ENCODE assay signal across 1 cellular context in the genomic region with DNA sequence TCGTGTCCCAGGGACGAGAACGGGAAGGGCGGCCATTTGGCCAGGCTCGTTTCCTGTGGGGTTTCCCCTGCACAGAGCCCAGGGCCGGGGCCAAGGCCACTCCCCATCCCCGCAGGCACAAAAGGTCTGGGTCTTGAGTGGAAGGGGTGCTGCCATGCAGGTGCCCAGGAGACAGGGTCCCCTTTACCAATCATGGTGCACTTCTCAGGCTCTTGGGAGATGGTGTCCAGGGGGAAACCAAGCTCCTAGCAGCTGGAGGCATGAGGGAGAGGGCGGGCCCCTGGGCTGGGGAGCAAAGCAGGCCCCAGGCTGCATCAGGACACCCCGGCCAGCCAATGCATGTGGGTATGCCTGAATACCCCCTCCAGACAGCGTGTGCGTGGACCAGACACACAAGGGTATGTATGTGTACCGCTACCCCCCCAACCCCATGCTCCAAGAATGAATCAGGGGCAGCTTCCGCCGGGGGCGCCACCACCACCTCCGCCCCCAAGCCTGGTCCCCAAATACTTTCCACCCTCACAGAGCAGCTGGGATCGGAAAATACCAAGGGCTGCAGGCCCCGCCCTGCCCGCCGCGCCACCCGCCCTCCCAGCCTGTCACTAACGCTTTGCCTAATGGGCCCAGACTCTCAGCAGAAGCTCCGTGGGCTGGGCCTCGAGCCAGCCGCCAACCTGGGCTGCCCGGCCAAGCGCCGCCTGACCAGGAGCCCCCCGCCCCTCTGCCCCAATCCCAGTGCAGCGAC.
TF ChIP-seq lines count a peak whose summit lies in the region.

No MANE protein-coding gene starts in this region.

TF ChIP-seq in K562, 482 proteins besides CTCF, POLR2A, EP300 and RAD21 (continued from another document and continues in another):
- TF ChIP-seq, protein P1, sequence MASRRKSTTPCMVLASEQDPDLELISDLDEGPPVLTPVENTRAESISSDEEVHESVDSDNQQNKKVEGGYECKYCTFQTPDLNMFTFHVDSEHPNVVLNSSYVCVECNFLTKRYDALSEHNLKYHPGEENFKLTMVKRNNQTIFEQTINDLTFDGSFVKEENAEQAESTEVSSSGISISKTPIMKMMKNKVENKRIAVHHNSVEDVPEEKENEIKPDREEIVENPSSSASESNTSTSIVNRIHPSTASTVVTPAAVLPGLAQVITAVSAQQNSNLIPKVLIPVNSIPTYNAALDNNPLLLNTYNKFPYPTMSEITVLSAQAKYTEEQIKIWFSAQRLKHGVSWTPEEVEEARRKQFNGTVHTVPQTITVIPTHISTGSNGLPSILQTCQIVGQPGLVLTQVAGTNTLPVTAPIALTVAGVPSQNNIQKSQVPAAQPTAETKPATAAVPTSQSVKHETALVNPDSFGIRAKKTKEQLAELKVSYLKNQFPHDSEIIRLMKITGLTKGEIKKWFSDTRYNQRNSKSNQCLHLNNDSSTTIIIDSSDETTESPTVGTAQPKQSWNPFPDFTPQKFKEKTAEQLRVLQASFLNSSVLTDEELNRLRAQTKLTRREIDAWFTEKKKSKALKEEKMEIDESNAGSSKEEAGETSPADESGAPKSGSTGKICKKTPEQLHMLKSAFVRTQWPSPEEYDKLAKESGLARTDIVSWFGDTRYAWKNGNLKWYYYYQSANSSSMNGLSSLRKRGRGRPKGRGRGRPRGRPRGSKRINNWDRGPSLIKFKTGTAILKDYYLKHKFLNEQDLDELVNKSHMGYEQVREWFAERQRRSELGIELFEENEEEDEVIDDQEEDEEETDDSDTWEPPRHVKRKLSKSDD (conservative IDR thresholded peaks at IDR 0.05; ENCODE audit: low read length): no peak
- TF ChIP-seq CREM (IDR thresholded peaks at IDR 0.05; ENCODE audit: low read depth) (peak; percentile 2; the same call in 1 of the 2 replicates), KHSRP (IDR thresholded peaks at IDR 0.05) (no peak), SETDB1 (IDR thresholded peaks at IDR 0.05; ENCODE audit: low read length) (no peak), MCM5 (IDR thresholded peaks at IDR 0.05; ENCODE audit: low read depth) (no peak), SMAD4 (CRISPR knock-in tag; conservative IDR thresholded peaks at IDR 0.05) (peak; percentile 32; the same call in 1 of the 2 replicates), SP1 (CRISPR knock-in tag; IDR thresholded peaks at IDR 0.05) (peak; percentile 21; the same call in 1 of the 2 replicates), CREB1 (IDR thresholded peaks at IDR 0.05) (0 out of 2 replicates have a peak, but pooled peaks have one; percentile 6), CREB1 (CRISPR knock-in tag; IDR thresholded peaks at IDR 0.05) (no peak), CAMTA2 (CRISPR knock-in tag; conservative IDR thresholded peaks at IDR 0.05) (no peak), TARDBP (IDR thresholded peaks at IDR 0.05) (no peak), NELFE (IDR thresholded peaks at IDR 0.05; ENCODE audit: insufficient read depth, insufficient read length) (no peak), RB1 (IDR thresholded peaks at IDR 0.05; ENCODE audit: low read depth) (0 out of 2 replicates have a peak, but pooled peaks have one; percentile 7), DIDO1 (tag; IDR thresholded peaks at IDR 0.05; ENCODE audit: low read depth) (no peak), MTA2 (IDR thresholded peaks at IDR 0.05; ENCODE audit: low read depth) (0 out of 2 replicates have a peak, but pooled peaks have one; percentile 6), POLR3A (IDR thresholded peaks at IDR 0.05; ENCODE audit: borderline replicate concordance, extremely low read depth, insufficient read depth, insufficient read length) (no peak), ZNF121 (CRISPR knock-in tag; conservative IDR thresholded peaks at IDR 0.05) (no peak), CBX3 (IDR thresholded peaks at IDR 0.05; ENCODE audit: borderline replicate concordance in 1 of 2, low read length in 2 of 2) (no peak; a peak in 1 of 3 replicates), SIRT6 (IDR thresholded peaks at IDR 0.05; ENCODE audit: low read depth, low read length) (no peak), SRSF9 (IDR thresholded peaks at IDR 0.05; ENCODE audit: borderline replicate concordance, low read depth, low read length) (no peak), ELF1 (tag; IDR thresholded peaks at IDR 0.05) (peak; percentile 83; the same call in 1 of the 2 replicates), YY1 (IDR thresholded peaks at IDR 0.05; ENCODE audit: borderline replicate concordance in 1 of 3, control insufficient read depth in 1 of 3, extremely low read depth in 1 of 3, insufficient read depth in 3 of 3, insufficient read length in 1 of 3, insufficient replicate concordance in 2 of 3, low read depth in 1 of 3, low read length in 2 of 3) (peak; percentile 65 to 94 (median 90)), ZNF644 (tag; IDR thresholded peaks at IDR 0.05; ENCODE audit: low read depth) (no peak), HCFC1 (IDR thresholded peaks at IDR 0.05; ENCODE audit: low read depth, low read length) (peak; percentile 48; the same call in 1 of the 2 replicates), TSC22D4 (tag; IDR thresholded peaks at IDR 0.05) (no peak), ZC3H8 (IDR thresholded peaks at IDR 0.05) (no peak), ZBTB8A (IDR thresholded peaks at IDR 0.05; ENCODE audit: partially characterized antibody) (no peak), ZBTB7A (IDR thresholded peaks at IDR 0.05; ENCODE audit: borderline replicate concordance, control insufficient read depth, low read depth, low read length) (peak; percentile 85; the same call in 1 of the 2 replicates), MYNN (IDR thresholded peaks at IDR 0.05) (peak; percentile 0; the same call in 1 of the 2 replicates), MYNN (CRISPR knock-in tag; IDR thresholded peaks at IDR 0.05) (no peak), ZNF77 (CRISPR knock-in tag; IDR thresholded peaks at IDR 0.05) (no peak)
- TF ChIP-seq, protein P2, sequence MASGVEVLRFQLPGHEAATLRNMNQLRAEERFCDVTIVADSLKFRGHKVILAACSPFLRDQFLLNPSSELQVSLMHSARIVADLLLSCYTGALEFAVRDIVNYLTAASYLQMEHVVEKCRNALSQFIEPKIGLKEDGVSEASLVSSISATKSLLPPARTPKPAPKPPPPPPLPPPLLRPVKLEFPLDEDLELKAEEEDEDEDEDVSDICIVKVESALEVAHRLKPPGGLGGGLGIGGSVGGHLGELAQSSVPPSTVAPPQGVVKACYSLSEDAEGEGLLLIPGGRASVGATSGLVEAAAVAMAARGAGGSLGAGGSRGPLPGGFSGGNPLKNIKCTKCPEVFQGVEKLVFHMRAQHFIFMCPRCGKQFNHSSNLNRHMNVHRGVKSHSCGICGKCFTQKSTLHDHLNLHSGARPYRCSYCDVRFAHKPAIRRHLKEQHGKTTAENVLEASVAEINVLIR (CRISPR knock-in tag; IDR thresholded peaks at IDR 0.05): no peak
- TF ChIP-seq, protein P3, sequence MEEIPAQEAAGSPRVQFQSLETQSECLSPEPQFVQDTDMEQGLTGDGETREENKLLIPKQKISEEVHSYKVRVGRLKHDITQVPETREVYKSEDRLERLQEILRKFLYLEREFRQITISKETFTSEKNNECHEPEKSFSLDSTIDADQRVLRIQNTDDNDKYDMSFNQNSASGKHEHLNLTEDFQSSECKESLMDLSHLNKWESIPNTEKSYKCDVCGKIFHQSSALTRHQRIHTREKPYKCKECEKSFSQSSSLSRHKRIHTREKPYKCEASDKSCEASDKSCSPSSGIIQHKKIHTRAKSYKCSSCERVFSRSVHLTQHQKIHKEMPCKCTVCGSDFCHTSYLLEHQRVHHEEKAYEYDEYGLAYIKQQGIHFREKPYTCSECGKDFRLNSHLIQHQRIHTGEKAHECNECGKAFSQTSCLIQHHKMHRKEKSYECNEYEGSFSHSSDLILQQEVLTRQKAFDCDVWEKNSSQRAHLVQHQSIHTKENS (CRISPR knock-in tag; IDR thresholded peaks at IDR 0.05): no peak
- TF ChIP-seq, protein P4, sequence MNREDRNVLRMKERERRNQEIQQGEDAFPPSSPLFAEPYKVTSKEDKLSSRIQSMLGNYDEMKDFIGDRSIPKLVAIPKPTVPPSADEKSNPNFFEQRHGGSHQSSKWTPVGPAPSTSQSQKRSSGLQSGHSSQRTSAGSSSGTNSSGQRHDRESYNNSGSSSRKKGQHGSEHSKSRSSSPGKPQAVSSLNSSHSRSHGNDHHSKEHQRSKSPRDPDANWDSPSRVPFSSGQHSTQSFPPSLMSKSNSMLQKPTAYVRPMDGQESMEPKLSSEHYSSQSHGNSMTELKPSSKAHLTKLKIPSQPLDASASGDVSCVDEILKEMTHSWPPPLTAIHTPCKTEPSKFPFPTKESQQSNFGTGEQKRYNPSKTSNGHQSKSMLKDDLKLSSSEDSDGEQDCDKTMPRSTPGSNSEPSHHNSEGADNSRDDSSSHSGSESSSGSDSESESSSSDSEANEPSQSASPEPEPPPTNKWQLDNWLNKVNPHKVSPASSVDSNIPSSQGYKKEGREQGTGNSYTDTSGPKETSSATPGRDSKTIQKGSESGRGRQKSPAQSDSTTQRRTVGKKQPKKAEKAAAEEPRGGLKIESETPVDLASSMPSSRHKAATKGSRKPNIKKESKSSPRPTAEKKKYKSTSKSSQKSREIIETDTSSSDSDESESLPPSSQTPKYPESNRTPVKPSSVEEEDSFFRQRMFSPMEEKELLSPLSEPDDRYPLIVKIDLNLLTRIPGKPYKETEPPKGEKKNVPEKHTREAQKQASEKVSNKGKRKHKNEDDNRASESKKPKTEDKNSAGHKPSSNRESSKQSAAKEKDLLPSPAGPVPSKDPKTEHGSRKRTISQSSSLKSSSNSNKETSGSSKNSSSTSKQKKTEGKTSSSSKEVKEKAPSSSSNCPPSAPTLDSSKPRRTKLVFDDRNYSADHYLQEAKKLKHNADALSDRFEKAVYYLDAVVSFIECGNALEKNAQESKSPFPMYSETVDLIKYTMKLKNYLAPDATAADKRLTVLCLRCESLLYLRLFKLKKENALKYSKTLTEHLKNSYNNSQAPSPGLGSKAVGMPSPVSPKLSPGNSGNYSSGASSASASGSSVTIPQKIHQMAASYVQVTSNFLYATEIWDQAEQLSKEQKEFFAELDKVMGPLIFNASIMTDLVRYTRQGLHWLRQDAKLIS (CRISPR knock-in tag; IDR thresholded peaks at IDR 0.05): 0 out of 2 replicates have a peak, but pooled peaks have one; percentile 23
- TF ChIP-seq, protein P5, sequence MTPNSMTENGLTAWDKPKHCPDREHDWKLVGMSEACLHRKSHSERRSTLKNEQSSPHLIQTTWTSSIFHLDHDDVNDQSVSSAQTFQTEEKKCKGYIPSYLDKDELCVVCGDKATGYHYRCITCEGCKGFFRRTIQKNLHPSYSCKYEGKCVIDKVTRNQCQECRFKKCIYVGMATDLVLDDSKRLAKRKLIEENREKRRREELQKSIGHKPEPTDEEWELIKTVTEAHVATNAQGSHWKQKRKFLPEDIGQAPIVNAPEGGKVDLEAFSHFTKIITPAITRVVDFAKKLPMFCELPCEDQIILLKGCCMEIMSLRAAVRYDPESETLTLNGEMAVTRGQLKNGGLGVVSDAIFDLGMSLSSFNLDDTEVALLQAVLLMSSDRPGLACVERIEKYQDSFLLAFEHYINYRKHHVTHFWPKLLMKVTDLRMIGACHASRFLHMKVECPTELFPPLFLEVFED (CRISPR knock-in tag; conservative IDR thresholded peaks at IDR 0.05): no peak
- TF ChIP-seq, protein P6, sequence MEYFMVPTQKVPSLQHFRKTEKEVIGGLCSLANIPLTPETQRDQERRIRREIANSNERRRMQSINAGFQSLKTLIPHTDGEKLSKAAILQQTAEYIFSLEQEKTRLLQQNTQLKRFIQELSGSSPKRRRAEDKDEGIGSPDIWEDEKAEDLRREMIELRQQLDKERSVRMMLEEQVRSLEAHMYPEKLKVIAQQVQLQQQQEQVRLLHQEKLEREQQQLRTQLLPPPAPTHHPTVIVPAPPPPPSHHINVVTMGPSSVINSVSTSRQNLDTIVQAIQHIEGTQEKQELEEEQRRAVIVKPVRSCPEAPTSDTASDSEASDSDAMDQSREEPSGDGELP (CRISPR knock-in tag; IDR thresholded peaks at IDR 0.05; ENCODE audit: borderline replicate concordance): peak; percentile 86
- TF ChIP-seq, protein P7, sequence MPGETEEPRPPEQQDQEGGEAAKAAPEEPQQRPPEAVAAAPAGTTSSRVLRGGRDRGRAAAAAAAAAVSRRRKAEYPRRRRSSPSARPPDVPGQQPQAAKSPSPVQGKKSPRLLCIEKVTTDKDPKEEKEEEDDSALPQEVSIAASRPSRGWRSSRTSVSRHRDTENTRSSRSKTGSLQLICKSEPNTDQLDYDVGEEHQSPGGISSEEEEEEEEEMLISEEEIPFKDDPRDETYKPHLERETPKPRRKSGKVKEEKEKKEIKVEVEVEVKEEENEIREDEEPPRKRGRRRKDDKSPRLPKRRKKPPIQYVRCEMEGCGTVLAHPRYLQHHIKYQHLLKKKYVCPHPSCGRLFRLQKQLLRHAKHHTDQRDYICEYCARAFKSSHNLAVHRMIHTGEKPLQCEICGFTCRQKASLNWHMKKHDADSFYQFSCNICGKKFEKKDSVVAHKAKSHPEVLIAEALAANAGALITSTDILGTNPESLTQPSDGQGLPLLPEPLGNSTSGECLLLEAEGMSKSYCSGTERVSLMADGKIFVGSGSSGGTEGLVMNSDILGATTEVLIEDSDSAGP (CRISPR knock-in tag; IDR thresholded peaks at IDR 0.05): no peak
- TF ChIP-seq, protein P8, sequence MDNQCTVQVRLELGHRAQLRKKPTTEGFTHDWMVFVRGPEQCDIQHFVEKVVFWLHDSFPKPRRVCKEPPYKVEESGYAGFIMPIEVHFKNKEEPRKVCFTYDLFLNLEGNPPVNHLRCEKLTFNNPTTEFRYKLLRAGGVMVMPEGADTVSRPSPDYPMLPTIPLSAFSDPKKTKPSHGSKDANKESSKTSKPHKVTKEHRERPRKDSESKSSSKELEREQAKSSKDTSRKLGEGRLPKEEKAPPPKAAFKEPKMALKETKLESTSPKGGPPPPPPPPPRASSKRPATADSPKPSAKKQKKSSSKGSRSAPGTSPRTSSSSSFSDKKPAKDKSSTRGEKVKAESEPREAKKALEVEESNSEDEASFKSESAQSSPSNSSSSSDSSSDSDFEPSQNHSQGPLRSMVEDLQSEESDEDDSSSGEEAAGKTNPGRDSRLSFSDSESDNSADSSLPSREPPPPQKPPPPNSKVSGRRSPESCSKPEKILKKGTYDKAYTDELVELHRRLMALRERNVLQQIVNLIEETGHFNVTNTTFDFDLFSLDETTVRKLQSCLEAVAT (IDR thresholded peaks at IDR 0.05): no peak
- TF ChIP-seq, protein P9, sequence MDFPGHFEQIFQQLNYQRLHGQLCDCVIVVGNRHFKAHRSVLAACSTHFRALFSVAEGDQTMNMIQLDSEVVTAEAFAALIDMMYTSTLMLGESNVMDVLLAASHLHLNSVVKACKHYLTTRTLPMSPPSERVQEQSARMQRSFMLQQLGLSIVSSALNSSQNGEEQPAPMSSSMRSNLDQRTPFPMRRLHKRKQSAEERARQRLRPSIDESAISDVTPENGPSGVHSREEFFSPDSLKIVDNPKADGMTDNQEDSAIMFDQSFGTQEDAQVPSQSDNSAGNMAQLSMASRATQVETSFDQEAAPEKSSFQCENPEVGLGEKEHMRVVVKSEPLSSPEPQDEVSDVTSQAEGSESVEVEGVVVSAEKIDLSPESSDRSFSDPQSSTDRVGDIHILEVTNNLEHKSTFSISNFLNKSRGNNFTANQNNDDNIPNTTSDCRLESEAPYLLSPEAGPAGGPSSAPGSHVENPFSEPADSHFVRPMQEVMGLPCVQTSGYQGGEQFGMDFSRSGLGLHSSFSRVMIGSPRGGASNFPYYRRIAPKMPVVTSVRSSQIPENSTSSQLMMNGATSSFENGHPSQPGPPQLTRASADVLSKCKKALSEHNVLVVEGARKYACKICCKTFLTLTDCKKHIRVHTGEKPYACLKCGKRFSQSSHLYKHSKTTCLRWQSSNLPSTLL (IDR thresholded peaks at IDR 0.05): no peak
- TF ChIP-seq, protein P10, sequence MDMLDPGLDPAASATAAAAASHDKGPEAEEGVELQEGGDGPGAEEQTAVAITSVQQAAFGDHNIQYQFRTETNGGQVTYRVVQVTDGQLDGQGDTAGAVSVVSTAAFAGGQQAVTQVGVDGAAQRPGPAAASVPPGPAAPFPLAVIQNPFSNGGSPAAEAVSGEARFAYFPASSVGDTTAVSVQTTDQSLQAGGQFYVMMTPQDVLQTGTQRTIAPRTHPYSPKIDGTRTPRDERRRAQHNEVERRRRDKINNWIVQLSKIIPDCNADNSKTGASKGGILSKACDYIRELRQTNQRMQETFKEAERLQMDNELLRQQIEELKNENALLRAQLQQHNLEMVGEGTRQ (CRISPR knock-in tag; IDR thresholded peaks at IDR 0.05): no peak
